Comparison of ENCODE assay signal across 23 cellular contexts in genomic region chr18:67261931-67262552, GRCh38.
DNase-seq lines count a peak whose midpoint lies in the region; ATAC-seq and TF ChIP-seq lines count a peak whose summit lies in the region.
"Had no signal": no experiment of that assay in that cellular context is flagged by ENCODE, and none has a peak within 500 bp of the region (broad histone marks: within the 10 kb centered on the region; RNA-seq: fewer than 3 reads in every experiment).

No MANE protein-coding gene starts in this region.

- H3K18ac ChIP-seq in IMR-90 (ENCODE audit: low read depth, low read length): no peak overlapping the region; the same call in 1 of the 2 replicates

- H2BK120ac ChIP-seq in IMR-90 (ENCODE audit: low read depth, low read length): peak overlapping the region; percentile 7; the same call in 1 of the 2 replicates

- H3K4me1 ChIP-seq in IMR-90 (ENCODE audit: control insufficient read depth, insufficient read depth, low read length): peaks cover 15% of the 10 kb centered on the region
- H3K4me1 ChIP-seq: foreskin keratinocyte had no signal

- peak; percentile 56 to 81 for ATAC-seq in activated T-cell treated with anti-CD3 and anti-CD28 coated beads, Interleukin-2, amount 50 U/mL, for 72 hours (replicated peaks in 1 of 2)
- ATAC-seq in IMR-90 (ENCODE audit: low read depth) (no peak), left ventricle myocardium superior (no peak)
- peak; percentile 74 for ATAC-seq in stimulated activated effector memory CD8-positive, alpha-beta T cell treated with anti-CD3 and anti-CD28 coated beads, Interleukin-12 subunit alpha, Interleukin-12 subunit beta, amount 100 ng/mL, for 72 hours
- ATAC-seq: foreskin keratinocyte, K562, lower lobe of right lung had no signal

- H3K56ac ChIP-seq in IMR-90 (ENCODE audit: extremely low read depth, insufficient read depth, low read length): no peak overlapping the region

- H3K4ac ChIP-seq in IMR-90 (ENCODE audit: low read depth, low read length): no peak overlapping the region

- no peak overlapping the region for H4K91ac ChIP-seq in IMR-90 (ENCODE audit: insufficient read depth, low read depth, low read length)

- peak overlapping the region; percentile 68 for H3K27ac Mint-ChIP-seq in activated T-cell treated with anti-CD3 and anti-CD28 coated beads, Interleukin-2, amount 50 U/mL, for 72 hours
- peak overlapping the region; percentile 68 for H3K27ac Mint-ChIP-seq in activated naive CD8-positive, alpha-beta T cell treated with anti-CD3 and anti-CD28 coated beads for 36 hours
- H3K27ac Mint-ChIP-seq in stimulated activated effector memory CD8-positive, alpha-beta T cell treated with anti-CD3 and anti-CD28 coated beads, Interleukin-12 subunit alpha, Interleukin-12 subunit beta, amount 100 ng/mL, for 72 hours: no peak overlapping the region
- H3K27ac Mint-ChIP-seq: CD14-positive monocyte had no signal

- dilution Hi-C loops in IMR-90 (cut with HindIII; ENCODE audit: low sequenced_read_pairs, unreplicated experiment): no loop called here

- intact Hi-C loops in IMR-90 (cut with micrococcal nuclease): loop anchor here (10.0 kb wide), 1 partner anchor 103 kb away; no protein-coding TSS in a partner anchor
- intact Hi-C loops in left ventricle myocardium superior (cut with micrococcal nuclease): no loop called here

- no peak overlapping the region for H4K5ac ChIP-seq in IMR-90 (ENCODE audit: low read depth, low read length)

- no peaks in the 10 kb centered on the region for H3K36me3 ChIP-seq in IMR-90 (ENCODE audit: control insufficient read depth, insufficient read depth, low read length)
- H3K36me3 ChIP-seq: cardiac muscle cell, lower lobe of right lung, right atrium auricular region had no signal

- no peak overlapping the region for H2BK5ac ChIP-seq in IMR-90 (ENCODE audit: low read depth, low read length, poor library complexity, severe bottlenecking)

- H3K9ac ChIP-seq in IMR-90 (ENCODE audit: low read depth, low read length): no peak overlapping the region

- peak overlapping the region; percentile 7; the same call in 1 of the 3 replicates for H2BK15ac ChIP-seq in IMR-90 (ENCODE audit: low read depth, low read length)

- peak overlapping the region; percentile 51; the same call in 1 of the 2 replicates for H2BK20ac ChIP-seq in IMR-90 (ENCODE audit: low read depth, low read length)

- H3K14ac ChIP-seq in IMR-90 (replicated peaks; ENCODE audit: low read depth, low read length): no peak overlapping the region

- H3K4me3 ChIP-seq in IMR-90 (ENCODE audit: insufficient read depth, low read depth, low read length): no peak overlapping the region
- H3K4me3 ChIP-seq: cardiac muscle cell, K562, lower lobe of right lung, right atrium auricular region had no signal

- no peaks in the 10 kb centered on the region for H3K36me3 Mint-ChIP-seq in activated T-cell treated with anti-CD3 and anti-CD28 coated beads, Interleukin-2, amount 50 U/mL, for 72 hours (ENCODE audit: insufficient read depth in 2 of 2)
- H3K36me3 Mint-ChIP-seq in activated naive CD8-positive, alpha-beta T cell treated with anti-CD3 and anti-CD28 coated beads for 36 hours: no peaks in the 10 kb centered on the region
- no peaks in the 10 kb centered on the region for H3K36me3 Mint-ChIP-seq in stimulated activated effector memory CD8-positive, alpha-beta T cell treated with anti-CD3 and anti-CD28 coated beads, Interleukin-12 subunit alpha, Interleukin-12 subunit beta, amount 100 ng/mL, for 72 hours
- H3K36me3 Mint-ChIP-seq: CD14-positive monocyte had no signal

- no peak overlapping the region for H4K8ac ChIP-seq in IMR-90 (ENCODE audit: low read depth in 2 of 2, low read length in 2 of 2)

- no peaks in the 10 kb centered on the region for H3K79me1 ChIP-seq in IMR-90 (ENCODE audit: low read depth in 1 of 2, low read length in 2 of 2)

- H3K27me3 Mint-ChIP-seq in activated T-cell treated with anti-CD3 and anti-CD28 coated beads, Interleukin-2, amount 50 U/mL, for 72 hours (ENCODE audit: low read depth): no peaks in the 10 kb centered on the region
- H3K27me3 Mint-ChIP-seq in activated naive CD8-positive, alpha-beta T cell treated with anti-CD3 and anti-CD28 coated beads for 36 hours: no peaks in the 10 kb centered on the region

- no peaks in the 10 kb centered on the region for H3K9me3 Mint-ChIP-seq in activated T-cell treated with anti-CD3 and anti-CD28 coated beads, Interleukin-2, amount 50 U/mL, for 72 hours
- no peaks in the 10 kb centered on the region for H3K9me3 Mint-ChIP-seq in activated naive CD8-positive, alpha-beta T cell treated with anti-CD3 and anti-CD28 coated beads for 36 hours
- no peaks in the 10 kb centered on the region for H3K9me3 Mint-ChIP-seq in stimulated activated effector memory CD8-positive, alpha-beta T cell treated with anti-CD3 and anti-CD28 coated beads, Interleukin-12 subunit alpha, Interleukin-12 subunit beta, amount 100 ng/mL, for 72 hours

- H3K4me1 Mint-ChIP-seq in activated T-cell treated with anti-CD3 and anti-CD28 coated beads, Interleukin-2, amount 50 U/mL, for 72 hours (ENCODE audit: low read depth): peaks cover 27% of the 10 kb centered on the region
- peaks cover 44% of the 10 kb centered on the region for H3K4me1 Mint-ChIP-seq in activated naive CD8-positive, alpha-beta T cell treated with anti-CD3 and anti-CD28 coated beads for 36 hours
- peaks cover 29% of the 10 kb centered on the region for H3K4me1 Mint-ChIP-seq in stimulated activated effector memory CD8-positive, alpha-beta T cell treated with anti-CD3 and anti-CD28 coated beads, Interleukin-12 subunit alpha, Interleukin-12 subunit beta, amount 100 ng/mL, for 72 hours

- H3K4me2 ChIP-seq in IMR-90 (ENCODE audit: low read depth, low read length): peak overlapping the region; percentile 33; the same call in 1 of the 2 replicates

- H2AK9ac ChIP-seq in IMR-90 (replicated peaks; ENCODE audit: low read depth, low read length, poor library complexity): no peak overlapping the region

- in situ Hi-C loops in IMR-90 (cut with MboI; ENCODE audit: low sequenced_read_pairs): no loop called here

- POLR2A ChIA-PET in IMR-90 (lab: Charles Lee; ENCODE audit: unreplicated experiment): interaction anchor here (0.7 kb wide), 1 partner anchor 1211 kb away, joined by 8 read pairs; no protein-coding TSS in a partner anchor

- 100% methylated on average over 1 of the region's 3 CpGs; no CpG with 5 or more reads in 1 of the 2 experiments for WGBS in IMR-90 (ENCODE audit: extremely low coverage in 2 of 2, insufficient read length in 1 of 2), 2 experiments

- peak overlapping the region in 1 of 2 donors; percentile 19 for H3K4me3 Mint-ChIP-seq in activated T-cell treated with anti-CD3 and anti-CD28 coated beads, Interleukin-2, amount 50 U/mL, for 72 hours
- no peak overlapping the region for H3K4me3 Mint-ChIP-seq in activated naive CD8-positive, alpha-beta T cell treated with anti-CD3 and anti-CD28 coated beads for 36 hours
- H3K4me3 Mint-ChIP-seq in stimulated activated effector memory CD8-positive, alpha-beta T cell treated with anti-CD3 and anti-CD28 coated beads, Interleukin-12 subunit alpha, Interleukin-12 subunit beta, amount 100 ng/mL, for 72 hours: no peak overlapping the region
- H3K4me3 Mint-ChIP-seq: CD14-positive monocyte had no signal

- TF ChIP-seq CTCF in IMR-90 (conservative IDR thresholded peaks at IDR 0.05; ENCODE audit: low read depth, low read length): no peak
- no peak for TF ChIP-seq CTCF in GM10266 (IDR thresholded peaks at IDR 0.05; ENCODE audit: control insufficient read depth, insufficient read depth, low read depth, missing control alignments)

- H2AFZ ChIP-seq in IMR-90 (replicated peaks; ENCODE audit: low read length, poor library complexity): no peak overlapping the region

- no peak for DNase-seq in activated T-cell treated with anti-CD3 and anti-CD28 coated beads, Interleukin-2, amount 50 U/mL, for 72 hours
- DNase-seq in activated T-cell treated with anti-CD3 and anti-CD28 coated beads, Interleukin-2, amount 50 U/mL, for 48 hours: no peak
- DNase-seq in IMR-90: no peak
- DNase-seq in activated naive CD8-positive, alpha-beta T cell treated with anti-CD3 and anti-CD28 coated beads for 36 hours: no peak
- DNase-seq in stimulated activated effector memory CD8-positive, alpha-beta T cell treated with anti-CD3 and anti-CD28 coated beads, Interleukin-12 subunit alpha, Interleukin-12 subunit beta, amount 100 ng/mL, for 72 hours (ENCODE audit: low spot score in 2 of 2): no peak
- DNase-seq in GM10266 (ENCODE audit: extremely low spot score): no peak
- no peak for DNase-seq in left ventricle myocardium superior
- no peak for DNase-seq in NCI-H526 (lab: John Stamatoyannopoulos, UW)
- DNase-seq: activated CD4-positive, CD25-positive, alpha-beta regulatory T cell; EL; GOT3; hippocampal formation; lower lobe of right lung; NCI-H1048; NCI-H2081; T1000 had no signal

- no peaks in the 10 kb centered on the region for H3K27me3 ChIP-seq in IMR-90 (ENCODE audit: control insufficient read depth, insufficient read depth, low read length)
- H3K27me3 ChIP-seq: cardiac muscle cell, foreskin keratinocyte, right atrium auricular region had no signal

- no peak overlapping the region for H3K27ac ChIP-seq in IMR-90 (ENCODE audit: insufficient read depth, low read length)
- H3K27ac ChIP-seq: cardiac muscle cell, epithelial cell of prostate, foreskin keratinocyte, lower lobe of right lung, right atrium auricular region, RWPE1 had no signal

- TF ChIP-seq POLR2A in IMR-90 (IDR thresholded peaks at IDR 0.05; ENCODE audit: low read depth, low read length): no peak

- no peaks in the 10 kb centered on the region for H4K20me1 ChIP-seq in IMR-90 (ENCODE audit: insufficient read depth, low read length)

- CTCF ChIA-PET in IMR-90 (lab: Yijun Ruan, JAX): interaction anchor here (1.0 to 1.1 kb wide), 2 partner anchors 10 to 19 kb away, joined by 3 to 4 read pairs; no protein-coding TSS in a partner anchor

- 0 out of 2 replicates have a peak, but pooled peaks cover 3% of the 10 kb centered on the region for H3K9me1 ChIP-seq in IMR-90 (ENCODE audit: insufficient read depth, low read length)

- TF ChIP-seq RAD21 in IMR-90 (IDR thresholded peaks at IDR 0.05; ENCODE audit: low read length): no peak

- BruUV-seq in IMR-90 (replicated peaks; lab: Mats Ljungman, UMichigan): no TSS peak

- no peaks in the 10 kb centered on the region for H3K9me3 ChIP-seq in IMR-90 (ENCODE audit: control insufficient read depth, insufficient read depth, low read length)
- H3K9me3 ChIP-seq: lower lobe of right lung, right atrium auricular region had no signal

- H2AK5ac ChIP-seq in IMR-90 (ENCODE audit: low read depth, low read length): no peak overlapping the region

- no peak overlapping the region for H3K23ac ChIP-seq in IMR-90 (ENCODE audit: low read depth, low read length)

TF ChIP-seq in IMR-90, 13 proteins besides CTCF, POLR2A, EP300 and RAD21 (continues in another document):
- no peak for TF ChIP-seq CHD1 (IDR thresholded peaks at IDR 0.05; ENCODE audit: low read depth, low read length)
- TF ChIP-seq RFX5 (IDR thresholded peaks at IDR 0.05; ENCODE audit: low read depth, low read length): no peak
- no peak for TF ChIP-seq MAZ (IDR thresholded peaks at IDR 0.05; ENCODE audit: borderline replicate concordance, low read depth, low read length)
- no peak for TF ChIP-seq FOS (IDR thresholded peaks at IDR 0.05; ENCODE audit: low read depth, low read length)

Comparison
In these comparisons a context has a peak if more than half of its experiments do, and no peak if none do; other contexts are left out.
1. ATAC-seq: peak in activated T-cell treated with anti-CD3 and anti-CD28 coated beads, Interleukin-2, amount 50 U/mL, for 72 hours (2 of 2) and stimulated activated effector memory CD8-positive, alpha-beta T cell treated with anti-CD3 and anti-CD28 coated beads, Interleukin-12 subunit alpha, Interleukin-12 subunit beta, amount 100 ng/mL, for 72 hours (single experiment); none in IMR-90 (single experiment) and left ventricle myocardium superior (single experiment).